ENCODE assay signal across 12 cellular contexts in the genomic region with DNA sequence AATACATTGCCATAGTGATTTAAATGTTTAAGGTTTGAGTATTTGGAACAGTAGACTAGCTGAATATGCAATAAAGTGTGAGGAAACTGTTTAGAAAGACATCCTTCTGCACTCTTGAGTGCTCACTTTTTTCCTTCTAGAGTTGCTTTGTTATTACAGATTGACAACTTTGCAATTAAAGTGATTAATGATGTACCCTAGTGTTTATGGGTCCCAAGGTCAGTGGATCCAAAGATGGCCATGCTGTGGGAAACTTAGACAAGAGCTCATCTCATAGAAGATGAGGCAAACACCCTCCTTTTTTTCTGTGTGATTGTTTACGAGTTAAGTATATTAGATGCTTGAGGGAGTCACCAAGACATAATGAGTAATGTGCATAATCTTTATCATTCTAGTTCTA.
"Had no signal": no experiment of that assay in that cellular context is flagged by ENCODE, and none has a peak within 500 bp of the region (broad histone marks: within the 10 kb centered on the region; RNA-seq: fewer than 3 reads in every experiment).

No MANE protein-coding gene starts in this region.

- H3K27me3 ChIP-seq: dorsolateral prefrontal cortex, gastroesophageal sphincter, neutrophil, right atrium auricular region, transverse colon had no signal

- ATAC-seq: activated CD4-positive, CD25-positive, alpha-beta regulatory T cell treated with anti-CD3 and anti-CD28 coated beads, Interleukin-2, amount 50 U/mL, for 24 hours; activated naive CD4-positive, alpha-beta T cell treated with anti-CD3 and anti-CD28 coated beads, Interleukin-2, amount 50 U/mL, for 72 hours; gastroesophageal sphincter; stimulated activated effector memory CD8-positive, alpha-beta T cell treated with anti-CD3 and anti-CD28 coated beads, Interleukin-12 subunit alpha, Interleukin-12 subunit beta, amount 100 ng/mL, for 72 hours had no signal

- H3K9me3 ChIP-seq: gastroesophageal sphincter, neutrophil, right atrium auricular region, transverse colon had no signal

- H3K4me3 ChIP-seq: dorsolateral prefrontal cortex, gastroesophageal sphincter, right atrium auricular region, transverse colon had no signal

- DNase-seq: activated CD4-positive, alpha-beta T cell treated with anti-CD3 and anti-CD28 coated beads, Interleukin-2, amount 50 U/mL, for 4 hours; activated effector memory CD4-positive, alpha-beta T cell treated with Interleukin-2 at 50 U/mL for 16 hours; activated T-cell treated with anti-CD3 and anti-CD28 coated beads, Interleukin-2, amount 50 U/mL, for 1 hour; dorsolateral prefrontal cortex; T-helper 2 cell; transverse colon had no signal
